8 cellular contexts compared by ENCODE assay signal in genomic region chr7:112450807-112451661, GRCh38.
DNase-seq lines count a peak whose midpoint lies in the region; ATAC-seq and TF ChIP-seq lines count a peak whose summit lies in the region.

No MANE protein-coding gene starts in this region.

- H3K27me3 Mint-ChIP-seq in activated naive CD4-positive, alpha-beta T cell treated with anti-CD3 and anti-CD28 coated beads, Interleukin-2, amount 50 U/mL, for 24 hours = no peaks in the 10 kb centered on the region

- peak overlapping the region; percentile 88 for H3K4me3 ChIP-seq in GM06990 (replicated peaks; ENCODE audit: low read depth, low read length)
- H3K4me3 ChIP-seq in SK-N-MC = peak overlapping the region; percentile 100
- peak overlapping the region; percentile 94 to 96 for H3K4me3 ChIP-seq in neutrophil (ENCODE audit: low read depth in 1 of 2, low read length in 1 of 2)
- peak overlapping the region; percentile 92 to 99 (median 99) for H3K4me3 ChIP-seq in subcutaneous abdominal adipose tissue (ENCODE audit: low read depth in 1 of 5, low read length in 5 of 5)

- peaks cover 73 to 74% of the 10 kb centered on the region in 2 experiments for H3K4me1 ChIP-seq in neutrophil (ENCODE audit: control insufficient read depth in 1 of 2, insufficient read depth in 1 of 2, low read depth in 1 of 2, low read length in 1 of 2)
- H3K4me1 ChIP-seq in subcutaneous abdominal adipose tissue (ENCODE audit: control insufficient read depth in 5 of 5, insufficient read depth in 5 of 5, low read length in 5 of 5) = peaks cover 9 to 43% (median 38%) of the 10 kb centered on the region in 5 donors

- ATAC-seq in HG02610 (IDR thresholded peaks at IDR 0.05; ENCODE audit: unreplicated experiment) = peak; percentile 80

- peak overlapping the region; percentile 93 for H3K9ac ChIP-seq in SK-N-MC (ENCODE audit: insufficient read length)
- peak overlapping the region; percentile 95 to 100 (median 98) for H3K9ac ChIP-seq in subcutaneous abdominal adipose tissue (ENCODE audit: low read length in 5 of 5)

- H3K36me3 ChIP-seq in GM06990 (ENCODE audit: control insufficient read depth, insufficient read depth, low read length) = no peaks in the 10 kb centered on the region
- H3K36me3 ChIP-seq in SK-N-MC (ENCODE audit: insufficient read depth, low read length) = peaks cover 6% of the 10 kb centered on the region
- peaks cover 19% of the 10 kb centered on the region for H3K36me3 ChIP-seq in neutrophil
- peaks cover 3 to 6% (median 5%) of the 10 kb centered on the region in 5 donors for H3K36me3 ChIP-seq in subcutaneous abdominal adipose tissue (ENCODE audit: control insufficient read depth in 5 of 5, insufficient read depth in 5 of 5, low read length in 5 of 5)

- DNase-seq in GM06990 (ENCODE audit: extremely low read depth, insufficient read length) = peak; percentile 90
- peak; percentile 87 for DNase-seq in NCI-H1048 (lab: John Stamatoyannopoulos, UW)
- DNase-seq in SK-N-MC (ENCODE audit: low read depth, low spot score) = peak; percentile 85
- DNase-seq in globus pallidus (ENCODE audit: low spot score) = peak; percentile 97

- peak overlapping the region; percentile 100 for H3K4me3 Mint-ChIP-seq in activated naive CD4-positive, alpha-beta T cell treated with anti-CD3 and anti-CD28 coated beads, Interleukin-2, amount 50 U/mL, for 24 hours

- H3K9me3 ChIP-seq in SK-N-MC (ENCODE audit: low read depth, low read length) (no peaks in the 10 kb centered on the region), neutrophil (no peaks in the 10 kb centered on the region), subcutaneous abdominal adipose tissue (ENCODE audit: control insufficient read depth in 5 of 5, low read length in 5 of 5) (no peaks in the 10 kb centered on the region)

- H3K4me1 Mint-ChIP-seq in activated naive CD4-positive, alpha-beta T cell treated with anti-CD3 and anti-CD28 coated beads, Interleukin-2, amount 50 U/mL, for 24 hours = peaks cover 49% of the 10 kb centered on the region

- TF ChIP-seq CTCF in GM06990 (IDR thresholded peaks at IDR 0.05; ENCODE audit: insufficient read depth, low read length, poor library complexity, severe bottlenecking) = no peak
- TF ChIP-seq CTCF in neutrophil (IDR thresholded peaks at IDR 0.05) = no peak

- H3K27ac ChIP-seq in SK-N-MC (peak overlapping the region; percentile 88; the same call in 1 of the 2 replicates), neutrophil (peak overlapping the region; percentile 93), subcutaneous abdominal adipose tissue (ENCODE audit: low read depth, low read length) (peak overlapping the region; percentile 96)

- H3K27me3 ChIP-seq in GM06990 (replicated peaks; ENCODE audit: control insufficient read depth, insufficient read depth, low read length) = no peaks in the 10 kb centered on the region
- H3K27me3 ChIP-seq in neutrophil = no peaks in the 10 kb centered on the region
- H3K27me3 ChIP-seq in subcutaneous abdominal adipose tissue (ENCODE audit: control insufficient read depth in 5 of 5, insufficient read depth in 4 of 5, low read length in 5 of 5) = no peaks in the 10 kb centered on the region

- H3K27ac Mint-ChIP-seq in activated naive CD4-positive, alpha-beta T cell treated with anti-CD3 and anti-CD28 coated beads, Interleukin-2, amount 50 U/mL, for 24 hours = peak overlapping the region; percentile 99

- H3K36me3 Mint-ChIP-seq in activated naive CD4-positive, alpha-beta T cell treated with anti-CD3 and anti-CD28 coated beads, Interleukin-2, amount 50 U/mL, for 24 hours = peaks cover 12% of the 10 kb centered on the region

- H3K9me3 Mint-ChIP-seq in activated naive CD4-positive, alpha-beta T cell treated with anti-CD3 and anti-CD28 coated beads, Interleukin-2, amount 50 U/mL, for 24 hours = no peaks in the 10 kb centered on the region

Comparison
In these comparisons a context has a peak if more than half of its experiments do, and no peak if none do; other contexts are left out.
1. Peak in every context shown above with its lines: DNase-seq, ATAC-seq, H3K4me3 ChIP-seq and H3K27ac ChIP-seq.